In genomic region chr6:167827062-167827587, GRCh38 we compare ENCODE assay signal across 8 cellular contexts. TPM values are rescaled to one million over a fixed set of nuclear protein-coding genes. Genes with fewer than 3 reads are reported as not detected.
DNase-seq lines count a peak whose midpoint lies in the region; ATAC-seq and TF ChIP-seq lines count a peak whose summit lies in the region.

No MANE protein-coding gene starts in this region.

- H3K36me3 ChIP-seq in ACC112 (ENCODE audit: insufficient read depth, low read length) (no peaks in the 10 kb centered on the region), OCI-LY7 (ENCODE audit: insufficient read depth, low read length) (no peaks in the 10 kb centered on the region), neural cell (ENCODE audit: insufficient read depth, low read length) (no peaks in the 10 kb centered on the region)

- H3K27ac Mint-ChIP-seq in effector memory CD8-positive, alpha-beta T cell = peak overlapping the region in 1 of 2 donors; percentile 60

- ATAC-seq in GM18505 (IDR thresholded peaks at IDR 0.05; ENCODE audit: unreplicated experiment) = peak; percentile 42
- ATAC-seq in HG02798 (IDR thresholded peaks at IDR 0.05; ENCODE audit: poor library complexity, unreplicated experiment) = peak; percentile 55
- peak; percentile 34 for ATAC-seq in effector memory CD8-positive, alpha-beta T cell (replicated peaks)

- no peak for TF ChIP-seq RAD21 in neural cell (conservative IDR thresholded peaks at IDR 0.05)

- no peak for TF ChIP-seq CTCF in OCI-LY7 (conservative IDR thresholded peaks at IDR 0.05; ENCODE audit: low read length)
- TF ChIP-seq CTCF in neural cell (IDR thresholded peaks at IDR 0.05; ENCODE audit: poor library complexity, severe bottlenecking) = no peak

- H3F3A ChIP-seq in neural cell (ENCODE audit: insufficient read depth, low read length, poor library complexity, severe bottlenecking) = no peaks in the 10 kb centered on the region

- peak overlapping the region; percentile 94 for H3K4me3 ChIP-seq in ACC112 (ENCODE audit: low read depth, low read length)
- H3K4me3 ChIP-seq in OCI-LY7 (ENCODE audit: low read depth, low read length, poor library complexity, severe bottlenecking) = peak overlapping the region; percentile 72
- H3K4me3 ChIP-seq in neural cell (ENCODE audit: low read length) = peak overlapping the region; percentile 91

- peak; percentile 0 for TF ChIP-seq POLR2A in GM18505 (IDR thresholded peaks at IDR 0.05; ENCODE audit: borderline replicate concordance, extremely low read depth, insufficient read depth, insufficient read length)

- peaks cover 46% of the 10 kb centered on the region for H3K79me2 ChIP-seq in ACC112 (ENCODE audit: control insufficient read depth, insufficient read depth, low read length, unreplicated experiment)
- peaks cover 26% of the 10 kb centered on the region; the same call in 1 of the 2 replicates for H3K79me2 ChIP-seq in OCI-LY7 (ENCODE audit: insufficient read depth, low read depth, low read length)
- H3K79me2 ChIP-seq in neural cell (replicated peaks; ENCODE audit: insufficient read depth, low read length) = peaks cover 56% of the 10 kb centered on the region

- peaks cover 22% of the 10 kb centered on the region for H3K36me3 Mint-ChIP-seq in effector memory CD8-positive, alpha-beta T cell (ENCODE audit: insufficient read depth)

- H3K9ac ChIP-seq in neural cell (ENCODE audit: low read length) = peak overlapping the region; percentile 89

- no peaks in the 10 kb centered on the region for H3K9me3 Mint-ChIP-seq in effector memory CD8-positive, alpha-beta T cell

- CTCF ChIA-PET in OCI-LY7 (lab: Charles Lee; ENCODE audit: unreplicated experiment) = no interaction called here

- H4K20me1 ChIP-seq in OCI-LY7 (ENCODE audit: insufficient read depth, low read length) (peaks cover 36% of the 10 kb centered on the region), neural cell (ENCODE audit: insufficient read depth) (peaks cover 13% of the 10 kb centered on the region)

- H3K27ac ChIP-seq in ACC112 (ENCODE audit: low read depth, low read length) (no peak overlapping the region), OCI-LY7 (ENCODE audit: low read depth, low read length, poor library complexity, severe bottlenecking) (no peak overlapping the region), neural cell (ENCODE audit: low read length) (peak overlapping the region; percentile 57)

- BruUV-seq in OCI-LY7 (replicated peaks; lab: Mats Ljungman, UMichigan) = no TSS peak

- H2AFZ ChIP-seq in ACC112 (ENCODE audit: low read length, unreplicated experiment) (no peak overlapping the region), OCI-LY7 (ENCODE audit: low read length) (no peak overlapping the region), neural cell (ENCODE audit: low read depth, low read length) (no peak overlapping the region)

- intact Hi-C loops in OCI-LY7 (cut with micrococcal nuclease; ENCODE audit: unreplicated experiment) = no loop called here

- H3K27me3 Mint-ChIP-seq in effector memory CD8-positive, alpha-beta T cell = peaks cover 32 to 50% of the 10 kb centered on the region in 2 donors

- peaks cover 12% of the 10 kb centered on the region in 2 donors for H3K4me1 Mint-ChIP-seq in effector memory CD8-positive, alpha-beta T cell (ENCODE audit: low read depth in 2 of 2)

- H3K4me1 ChIP-seq in ACC112 (ENCODE audit: control insufficient read depth, insufficient read depth, low read length, unreplicated experiment) (peaks cover 15% of the 10 kb centered on the region), OCI-LY7 (ENCODE audit: insufficient read depth, low read length, poor library complexity, severe bottlenecking) (peaks cover 20% of the 10 kb centered on the region)

- peaks cover 14% of the 10 kb centered on the region; the same call in 1 of the 2 replicates for H3K27me3 ChIP-seq in ACC112 (ENCODE audit: insufficient read depth, low read length)
- H3K27me3 ChIP-seq in neural cell (ENCODE audit: insufficient read depth, low read depth, low read length) = no peaks in the 10 kb centered on the region

- H3K9me3 ChIP-seq in OCI-LY7 (ENCODE audit: low read length) = no peaks in the 10 kb centered on the region
- no peaks in the 10 kb centered on the region for H3K9me3 ChIP-seq in neural cell (ENCODE audit: low read length)

- DNase-seq in OCI-LY7 (ENCODE audit: low spot score) (peak; percentile 53), epidermal melanocyte (ENCODE audit: insufficient read length, low spot score) (no peak)
- DNase-seq in effector memory CD8-positive, alpha-beta T cell = no peak
- DNase-seq in stimulated activated CD4-positive, alpha-beta T cell treated with anti-CD3 and anti-CD28 coated beads, Interleukin-12 subunit alpha, Interleukin-12 subunit beta, amount 100 ng/mL, for 4 hours = no peak

- H3K4me3 Mint-ChIP-seq in effector memory CD8-positive, alpha-beta T cell = peak overlapping the region; percentile 76 to 82

- no peak overlapping the region; the same call in 1 of the 2 replicates for H3K4me2 ChIP-seq in OCI-LY7 (ENCODE audit: low read length)
- H3K4me2 ChIP-seq in neural cell (ENCODE audit: low read length) = no peak overlapping the region

- TF ChIP-seq EP300 in neural cell (conservative IDR thresholded peaks at IDR 0.05; ENCODE audit: poor library complexity, severe bottlenecking) = no peak

- POLR2A ChIA-PET in OCI-LY7 (lab: Charles Lee) = interaction anchor here (0.6 to 3.9 kb wide), 2 partner anchors 9 to 16 kb away, joined by 4 to 18 read pairs; no protein-coding TSS in a partner anchor

- H3K9me2 ChIP-seq in OCI-LY7 (ENCODE audit: insufficient read depth, low read length) = no peaks in the 10 kb centered on the region
- H3K9me2 ChIP-seq in neural cell (ENCODE audit: insufficient read depth, low read length) = no peaks in the 10 kb centered on the region

TF ChIP-seq in neural cell, 6 proteins besides CTCF, POLR2A, EP300 and RAD21:
- no peak for TF ChIP-seq MXI1 (conservative IDR thresholded peaks at IDR 0.05; ENCODE audit: poor library complexity, severe bottlenecking)
- no peak for TF ChIP-seq POLR2AphosphoS5 (IDR thresholded peaks at IDR 0.05)
- no peak for TF ChIP-seq TAF1 (IDR thresholded peaks at IDR 0.05; ENCODE audit: low read depth)
- TF ChIP-seq SMC3 (conservative IDR thresholded peaks at IDR 0.05; ENCODE audit: poor library complexity) = no peak
- no peak for TF ChIP-seq REST (IDR thresholded peaks at IDR 0.05; ENCODE audit: borderline replicate concordance)
TF ChIP-seq in neural cell: peak in this region for 0.

RNA-seq across cellular contexts. Expression of gene AFDN, which starts 0.4 kb away (rescaled TPM):
- 43.6 and 62.2 TPM in 2 replicates for total RNA-seq in OCI-LY7 (2014; rRNA removed; shearing (Covaris generic))
- total RNA-seq in OCI-LY7 (2022) = 68.8 and 71.6 TPM in 2 replicates
- 193 and 207 TPM in 2 replicates for polyA plus RNA-seq in neural cell
- 427 and 539 TPM in 2 replicates for polyA minus RNA-seq in neural cell
